In the genomic region with DNA sequence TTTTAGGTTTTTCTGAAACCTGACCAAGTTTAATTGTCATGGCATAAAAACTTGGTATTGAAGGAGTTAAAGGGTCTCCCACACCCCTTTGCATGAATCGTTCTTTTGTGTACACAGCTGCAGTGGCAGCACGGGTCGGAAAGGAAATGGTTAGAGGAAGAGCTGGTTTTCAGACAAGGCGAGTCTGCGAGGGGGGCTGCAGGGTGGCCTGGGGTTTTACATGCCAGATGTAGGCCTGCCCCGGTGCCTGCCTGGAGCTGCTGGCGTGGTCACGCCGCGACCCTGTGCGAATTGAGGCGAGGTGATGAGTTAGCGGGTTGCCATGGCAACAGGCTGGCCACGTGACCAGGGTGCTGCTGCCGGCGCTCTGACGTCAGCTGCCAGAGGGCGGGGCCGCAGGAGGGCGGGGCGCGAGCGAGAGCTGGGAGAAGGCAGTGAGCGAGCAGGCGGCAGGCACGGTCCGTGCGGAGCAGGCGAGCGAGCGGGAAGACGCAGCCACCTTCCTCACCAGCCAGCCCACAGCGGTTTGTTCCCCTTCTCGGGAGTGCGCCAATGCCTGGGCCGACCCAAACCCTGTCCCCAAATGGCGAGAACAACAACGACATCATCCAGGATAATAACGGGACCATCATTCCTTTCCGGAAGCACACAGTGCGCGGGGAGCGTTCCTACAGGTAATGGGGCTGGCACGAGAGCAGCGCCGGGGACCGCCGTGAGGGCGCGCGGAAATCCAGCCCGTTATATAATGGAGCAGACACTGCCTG, we compare ENCODE assay signal across 8 cellular contexts. TPM values are rescaled to one million over a fixed set of nuclear protein-coding genes. Genes with fewer than 3 reads are reported as not detected.
DNase-seq lines count a peak whose midpoint lies in the region; ATAC-seq, FAIRE-seq and TF ChIP-seq lines count a peak whose summit lies in the region.

MAPRE2 (plus strand) TSS at position 426 of the 764 bp plus-strand sequence; CDS start at position 553, 127 bp downstream.

- H3K9me3 ChIP-seq in OCI-LY3 (ENCODE audit: insufficient read depth, low read length), result no peaks in the 10 kb centered on the region
- no peaks in the 10 kb centered on the region for H3K9me3 ChIP-seq in endothelial cell of umbilical vein (replicated peaks; ENCODE audit: control insufficient read depth, insufficient read depth, low read length)

- peak within 1 kb of the TSS; percentile 94 for H3K4me3 ChIP-seq in OCI-LY3 (ENCODE audit: low read length)
- peak within 1 kb of the TSS; percentile 88 to 99 (median 89) for H3K4me3 ChIP-seq in endothelial cell of umbilical vein (replicated peaks in 1 of 3; ENCODE audit: insufficient read depth in 1 of 3, low read depth in 1 of 3, low read length in 3 of 3)

- FAIRE-seq in endothelial cell of umbilical vein (lab: Jason Lieb, UNC), result peak; percentile 89

- TF ChIP-seq POLR2A in endothelial cell of umbilical vein (IDR thresholded peaks at IDR 0.05; ENCODE audit: low read depth, low read length), result peak; percentile 96

- H3K36me3 ChIP-seq in OCI-LY3 (replicated peaks; ENCODE audit: low read depth, low read length) (peaks cover 5% of the 10 kb centered on the region), endothelial cell of umbilical vein (ENCODE audit: control insufficient read depth in 2 of 2, extremely low read depth in 1 of 2, insufficient read depth in 2 of 2, low read length in 2 of 2) (no peaks in the 10 kb centered on the region)

- H3K27me3 ChIP-seq in OCI-LY3 (ENCODE audit: low read depth, low read length) (no peaks in the 10 kb centered on the region), endothelial cell of umbilical vein (ENCODE audit: control insufficient read depth in 2 of 2, insufficient read depth in 2 of 2, low read length in 2 of 2) (no peaks in the 10 kb centered on the region)

- POLR2A ChIA-PET in endothelial cell of umbilical vein (lab: Charles Lee), result interaction anchor here (1.7 to 2.3 kb wide), 2 partner anchors 11 to 37 kb away, joined by 5 to 14 read pairs; no protein-coding TSS in a partner anchor

- intact Hi-C loops in endothelial cell of umbilical vein (cut with micrococcal nuclease), result loop anchor here (1.0 to 10.0 kb wide), 3 partner anchors 35 to 424 kb away; no protein-coding TSS in a partner anchor

- peaks cover 50% of the 10 kb centered on the region for H3K79me2 ChIP-seq in OCI-LY3 (ENCODE audit: low read length)
- peaks cover 46% of the 10 kb centered on the region for H3K79me2 ChIP-seq in endothelial cell of umbilical vein (ENCODE audit: control insufficient read depth, insufficient read depth, low read length)

- peak within 1 kb of the TSS; percentile 86 for H3K4me2 ChIP-seq in OCI-LY3 (ENCODE audit: low read length)
- H3K4me2 ChIP-seq in endothelial cell of umbilical vein (ENCODE audit: insufficient read depth, low read length), result peak within 1 kb of the TSS; percentile 96

- H3K27ac ChIP-seq in OCI-LY3 (ENCODE audit: low read length) (peak within 1 kb of the TSS; percentile 92), endothelial cell of umbilical vein (ENCODE audit: insufficient read depth, low read depth, low read length) (peak within 1 kb of the TSS; percentile 80)

- H3K9me1 ChIP-seq in endothelial cell of umbilical vein (replicated peaks; ENCODE audit: control insufficient read depth, extremely low read depth, insufficient read depth, low read length), result no peaks in the 10 kb centered on the region

- TF ChIP-seq CTCF in OCI-LY3 (IDR thresholded peaks at IDR 0.05; ENCODE audit: low read depth, low read length) (no peak), endothelial cell of umbilical vein (IDR thresholded peaks at IDR 0.05; ENCODE audit: extremely low read depth in 1 of 2, insufficient read depth in 1 of 2, low read depth in 1 of 2, low read length in 2 of 2) (no peak)

- dilution Hi-C loops in endothelial cell of umbilical vein (cut with MboI; ENCODE audit: extremely low pct_ligation_motif_present, low sequenced_read_pairs), result no loop called here

- DNase-seq in D341Med (ENCODE audit: low spot score), result peak; percentile 100
- DNase-seq in HuH-7 (ENCODE audit: low spot score), result peak; percentile 79
- DNase-seq in activated T-cell treated with anti-CD3 and anti-CD28 coated beads for 1 hour (ENCODE audit: low read depth), result peak; percentile 99
- peak; percentile 99 for DNase-seq in endothelial cell of umbilical vein (ENCODE audit: low read depth, low spot score)
- DNase-seq in middle frontal gyrus (ENCODE audit: extremely low spot score, low spot score), result peak; percentile 95
- peak; percentile 98 to 99 for DNase-seq in stimulated activated CD8-positive, alpha-beta memory T cell treated with anti-CD3 and anti-CD28 coated beads, Interleukin-2, amount 100 ng/mL, for 48 hours (ENCODE audit: low read depth in 2 of 2)

- no TSS peak for BruUV-seq in endothelial cell of umbilical vein (replicated peaks; lab: Mats Ljungman, UMichigan)

- H2AFZ ChIP-seq in OCI-LY3 (ENCODE audit: low read depth, low read length) (no peak within 1 kb of the TSS), endothelial cell of umbilical vein (ENCODE audit: low read depth, low read length) (peak within 1 kb of the TSS; percentile 36)

- H3K9ac ChIP-seq in OCI-LY3 (ENCODE audit: low read length), result peak within 1 kb of the TSS; percentile 89
- peak within 1 kb of the TSS; percentile 95 for H3K9ac ChIP-seq in endothelial cell of umbilical vein (replicated peaks; ENCODE audit: extremely low read depth, insufficient read depth, low read length)

- CTCF ChIA-PET in endothelial cell of umbilical vein (lab: Charles Lee), result interaction anchor here (0.9 to 6.5 kb wide), 13 partner anchors 10 to 379 kb away, joined by 3 to 62 read pairs (median 4); no protein-coding TSS in a partner anchor

- peak; percentile 79 for ATAC-seq in GM21515 (IDR thresholded peaks at IDR 0.05; ENCODE audit: unreplicated experiment)

- H4K20me1 ChIP-seq in OCI-LY3 (ENCODE audit: insufficient read depth, low read length) (peaks cover 45% of the 10 kb centered on the region), endothelial cell of umbilical vein (replicated peaks; ENCODE audit: control insufficient read depth, extremely low read depth, insufficient read depth, low read length) (peaks cover 2% of the 10 kb centered on the region)

- H3K4me1 ChIP-seq in OCI-LY3 (ENCODE audit: low read length) (peaks cover 65% of the 10 kb centered on the region), endothelial cell of umbilical vein (ENCODE audit: control insufficient read depth, extremely low read depth, insufficient read depth, low read length) (peaks cover 60% of the 10 kb centered on the region)

TF ChIP-seq in endothelial cell of umbilical vein, 7 proteins besides CTCF, POLR2A, EP300 and RAD21:
- TF ChIP-seq JUN (IDR thresholded peaks at IDR 0.05; ENCODE audit: borderline replicate concordance, insufficient read depth, insufficient read length, low read depth) (no peak), POLR2AphosphoS5 (IDR thresholded peaks at IDR 0.05; ENCODE audit: insufficient read depth, low read depth, low read length) (peak; percentile 97), GATA2 (IDR thresholded peaks at IDR 0.05; ENCODE audit: insufficient read depth, insufficient read length, low read depth, low read length) (peak; percentile 66), MYC (IDR thresholded peaks at IDR 0.05; ENCODE audit: low read depth, low read length) (peak; percentile 26), FOS (IDR thresholded peaks at IDR 0.05; ENCODE audit: borderline replicate concordance, insufficient read depth, low read length) (peak; percentile 41), EZH2 (IDR thresholded peaks at IDR 0.05; ENCODE audit: borderline replicate concordance, low read depth, low read length, severe bottlenecking) (no peak)
- TF ChIP-seq, protein P1, sequence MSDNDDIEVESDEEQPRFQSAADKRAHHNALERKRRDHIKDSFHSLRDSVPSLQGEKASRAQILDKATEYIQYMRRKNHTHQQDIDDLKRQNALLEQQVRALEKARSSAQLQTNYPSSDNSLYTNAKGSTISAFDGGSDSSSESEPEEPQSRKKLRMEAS (IDR thresholded peaks at IDR 0.05; ENCODE audit: insufficient read depth, insufficient read length), result peak; percentile 99

RNA-seq across cellular contexts. Expression of gene MAPRE2, which starts in this region (rescaled TPM):
- 111 and 117 TPM in 2 replicates for total RNA-seq in endothelial cell of umbilical vein
- polyA plus RNA-seq in endothelial cell of umbilical vein, result 141 and 148 TPM in 2 replicates
- 144 and 152 TPM in 2 replicates for polyA plus RNA-seq in endothelial cell of umbilical vein (2011; cell fraction: cytosol; rRNA removed)
- polyA plus RNA-seq in endothelial cell of umbilical vein (2011; cell fraction: nucleus; rRNA removed), result 140 and 156 TPM in 2 replicates
- 85.6 and 119 TPM in 2 replicates for polyA plus RNA-seq in endothelial cell of umbilical vein (2012)
- polyA minus RNA-seq in endothelial cell of umbilical vein, result 256 and 277 TPM in 2 replicates
- polyA minus RNA-seq in endothelial cell of umbilical vein (2011; cell fraction: cytosol; rRNA and poly(A)+ RNA removed), result 18.7 TPM
- 306 and 317 TPM in 2 replicates for polyA minus RNA-seq in endothelial cell of umbilical vein (2011; cell fraction: nucleus; rRNA and poly(A)+ RNA removed)

Comparison
In these comparisons a context has a peak if more than half of its experiments do, and no peak if none do; other contexts are left out.
1. Peak in every context shown above with its lines: DNase-seq, ATAC-seq, H3K4me3 ChIP-seq and H3K27ac ChIP-seq.